ENCODE assay signal across 20 cellular contexts in genomic region chrX:123331859-123332258, GRCh38.
A peak's percentile ranks its signal among the peaks of the same experiment; 100 is the strongest.
DNase-seq lines count a peak whose midpoint lies in the region; ATAC-seq and TF ChIP-seq lines count a peak whose summit lies in the region.
"Had no signal": no experiment of that assay in that cellular context is flagged by ENCODE, and none has a peak within 500 bp of the region (broad histone marks: within the 10 kb centered on the region; RNA-seq: fewer than 3 reads in every experiment).

No MANE protein-coding gene starts in this region.

- no peak overlapping the region for H3K4me3 Mint-ChIP-seq in mesothelial cell of epicardium

- intact Hi-C loops in dorsolateral prefrontal cortex (cut with DNase I) = no loop called here

- no peaks in the 10 kb centered on the region for H3K4me1 Mint-ChIP-seq in mesothelial cell of epicardium

- DNase-seq in G401 (ENCODE audit: low spot score) (no peak), mesothelial cell of epicardium (ENCODE audit: low spot score in 2 of 2, unreplicated experiment in 2 of 2) (no peak), NCI-H2081 (lab: John Stamatoyannopoulos, UW) (no peak), dorsolateral prefrontal cortex (no peak)
- DNase-seq: C1 segment of cervical spinal cord, DND-41, GDM1, IMR-90, Karpas-422, MG63, NCI-H1092 treated with DMSO at 0.1 percent for 48 hours, NCI-H2107, NCI-H226, NCI-H524 treated with DMSO at 0.1 percent for 48 hours had no signal

- no peak overlapping the region for H3K4me3 ChIP-seq in dorsolateral prefrontal cortex
- H3K4me3 ChIP-seq: A549, MG63 had no signal

- no peak overlapping the region for H3K27ac Mint-ChIP-seq in mesothelial cell of epicardium

- peaks cover 6% of the 10 kb centered on the region for H3K9me3 Mint-ChIP-seq in mesothelial cell of epicardium

- ATAC-seq in GM18508 (IDR thresholded peaks at IDR 0.05; ENCODE audit: insufficient read depth, unreplicated experiment) = peak; percentile 43
- ATAC-seq in GM19035 (IDR thresholded peaks at IDR 0.05; ENCODE audit: unreplicated experiment) = peak; percentile 29
- peak; percentile 46 for ATAC-seq in GM21786 (IDR thresholded peaks at IDR 0.05; ENCODE audit: unreplicated experiment)
- peak; percentile 42 for ATAC-seq in HG03432 (IDR thresholded peaks at IDR 0.05; ENCODE audit: unreplicated experiment)
- ATAC-seq: A549, Panc1 had no signal

- H3K27me3 ChIP-seq in dorsolateral prefrontal cortex = peaks cover 0 to 33% (median 0%) of the 10 kb centered on the region in 45 donors
- H3K27me3 ChIP-seq: MG63 had no signal

- H3K27me3 Mint-ChIP-seq in mesothelial cell of epicardium (ENCODE audit: low read depth) = no peaks in the 10 kb centered on the region

- no peaks in the 10 kb centered on the region for H3K36me3 Mint-ChIP-seq in mesothelial cell of epicardium

- TF ChIP-seq CTCF in mesothelial cell of epicardium (IDR thresholded peaks at IDR 0.05; ENCODE audit: unreplicated experiment) (no peak), dorsolateral prefrontal cortex (IDR thresholded peaks at IDR 0.05 in 54 of 56, conservative IDR thresholded peaks at IDR 0.05 in 2 of 56; ENCODE audit: low read depth in 1 of 56, partially characterized antibody in 56 of 56) (no peak)

- in situ Hi-C loops in G401 (cut with HindIII; ENCODE audit: low sequenced_read_pairs) = no loop called here

- no peak overlapping the region for H3K27ac ChIP-seq in dorsolateral prefrontal cortex
- H3K27ac ChIP-seq: A549 had no signal
